ENCODE assay signal across 12 cellular contexts in genomic region chr17:74739227-74739831, GRCh38. TPM values are rescaled to one million over a fixed set of nuclear protein-coding genes. Genes with fewer than 3 reads are reported as not detected.
A peak's percentile ranks its signal among the peaks of the same experiment; 100 is the strongest.
DNase-seq lines count a peak whose midpoint lies in the region; TF ChIP-seq lines count a peak whose summit lies in the region.
"Had no signal": no experiment of that assay in that cellular context is flagged by ENCODE, and none has a peak within 500 bp of the region (broad histone marks: within the 10 kb centered on the region; RNA-seq: fewer than 3 reads in every experiment).

No MANE protein-coding gene starts in this region.

- CTCF ChIA-PET in MCF 10A (lab: Yijun Ruan, JAX): interaction anchor here (0.7 to 1.2 kb wide), 3 partner anchors 82 to 122 kb away, joined by 3 read pairs; no protein-coding TSS in a partner anchor

- H3K9me3 ChIP-seq in spleen: no peaks in the 10 kb centered on the region
- H3K9me3 ChIP-seq: uterus had no signal

- POLR2A ChIA-PET in MCF 10A (lab: Yijun Ruan, JAX): no interaction called here

- no peaks in the 10 kb centered on the region for H3K27me3 Mint-ChIP-seq in activated naive CD8-positive, alpha-beta T cell treated with anti-CD3 and anti-CD28 coated beads for 36 hours
- H3K27me3 Mint-ChIP-seq in MCF 10A (ENCODE audit: insufficient read depth, unreplicated experiment): peaks cover 24% of the 10 kb centered on the region

- H3K36me3 Mint-ChIP-seq in activated naive CD8-positive, alpha-beta T cell treated with anti-CD3 and anti-CD28 coated beads for 36 hours: no peaks in the 10 kb centered on the region
- H3K36me3 Mint-ChIP-seq in MCF 10A (ENCODE audit: insufficient read depth, unreplicated experiment): no peaks in the 10 kb centered on the region

- H3K9me3 Mint-ChIP-seq in activated naive CD8-positive, alpha-beta T cell treated with anti-CD3 and anti-CD28 coated beads for 36 hours: peaks cover 4% of the 10 kb centered on the region
- H3K9me3 Mint-ChIP-seq in MCF 10A (ENCODE audit: unreplicated experiment): no peaks in the 10 kb centered on the region

- H3K4me3 Mint-ChIP-seq in activated naive CD8-positive, alpha-beta T cell treated with anti-CD3 and anti-CD28 coated beads for 36 hours: peak overlapping the region; percentile 2
- no peak overlapping the region for H3K4me3 Mint-ChIP-seq in MCF 10A (ENCODE audit: unreplicated experiment)

- TF ChIP-seq CTCF in NB4 (IDR thresholded peaks at IDR 0.05; ENCODE audit: low read depth, low read length) (no peak), spleen (IDR thresholded peaks at IDR 0.05 in 8 of 11, conservative IDR thresholded peaks at IDR 0.05 in 3 of 11) (no peak), MCF 10A (IDR thresholded peaks at IDR 0.05; ENCODE audit: unreplicated experiment) (no peak)

- TF ChIP-seq POLR2A in NB4 (IDR thresholded peaks at IDR 0.05; ENCODE audit: extremely low read depth, insufficient read length): no peak
- TF ChIP-seq POLR2A in spleen (IDR thresholded peaks at IDR 0.05): no peak

- H3K27ac ChIP-seq in spleen: peak overlapping the region in 7 of 8 donors; percentile 75 to 94 (median 87)
- H3K27ac ChIP-seq: RWPE1, uterus had no signal

- H3K4me3 ChIP-seq in NB4 (ENCODE audit: low read depth, low read length): peak overlapping the region; percentile 78
- H3K4me3 ChIP-seq in spleen: peak overlapping the region in 2 of 8 donors; percentile 62 to 86
- H3K4me3 ChIP-seq: uterus had no signal

- peaks cover 63% of the 10 kb centered on the region for H3K4me1 Mint-ChIP-seq in activated naive CD8-positive, alpha-beta T cell treated with anti-CD3 and anti-CD28 coated beads for 36 hours
- H3K4me1 Mint-ChIP-seq in MCF 10A (ENCODE audit: insufficient read depth, unreplicated experiment): no peaks in the 10 kb centered on the region

- peak; percentile 73 for DNase-seq in activated effector memory CD4-positive, alpha-beta T cell treated with anti-CD3 and anti-CD28 coated beads, Interleukin-2, amount 50 U/mL, for 16 hours
- no peak for DNase-seq in activated effector memory CD4-positive, alpha-beta T cell treated with Interleukin-2 at 50 U/mL for 16 hours
- DNase-seq in NB4 (ENCODE audit: low read depth): peak; percentile 64
- DNase-seq in activated naive CD8-positive, alpha-beta T cell treated with anti-CD3 and anti-CD28 coated beads for 36 hours: no peak
- DNase-seq in spleen: peak; percentile 83
- no peak for DNase-seq in cerebellum (ENCODE audit: low spot score)
- DNase-seq in MCF 10A (ENCODE audit: unreplicated experiment): no peak
- DNase-seq in stimulated activated CD4-positive, alpha-beta T cell treated with anti-CD3 and anti-CD28 coated beads, Interleukin-2, amount 100 ng/mL, for 24 hours: no peak
- DNase-seq: NCI-H1436, NCI-H510A treated with DMSO at 0.1 percent for 48 hours, uterus had no signal

- BruUV-seq in MCF 10A (replicated peaks; lab: Mats Ljungman, UMichigan): no TSS peak

- H3K27ac Mint-ChIP-seq in activated naive CD8-positive, alpha-beta T cell treated with anti-CD3 and anti-CD28 coated beads for 36 hours: peak overlapping the region; percentile 16
- no peak overlapping the region for H3K27ac Mint-ChIP-seq in MCF 10A (ENCODE audit: low read depth, unreplicated experiment)

- peaks cover 43 to 93% (median 88%) of the 10 kb centered on the region in 6 donors for H3K4me1 ChIP-seq in spleen

- intact Hi-C loops in spleen (cut with DNase I; ENCODE audit: low total_unique reads): no loop called here
- intact Hi-C loops in MCF 10A (cut with micrococcal nuclease): no loop called here

- H3K36me3 ChIP-seq in spleen: no peaks in the 10 kb centered on the region
- H3K36me3 ChIP-seq: uterus had no signal

- 50 to 66% (median 57%) methylated on average over 12 of the region's 12 CpGs for WGBS in spleen, 5 donors

- peaks cover 0 to 39% (median 0%) of the 10 kb centered on the region in 7 donors for H3K27me3 ChIP-seq in spleen (replicated peaks in 1 of 7)

RNA-seq across cellular contexts. Expression of gene RAB37, which starts 2.3 kb away (rescaled TPM):
- total RNA-seq in activated naive CD8-positive, alpha-beta T cell treated with anti-CD3 and anti-CD28 coated beads for 36 hours: 1 to 10 TPM; 1.8 TPM
- 10 to 100 TPM; 17.4 to 29.2 (median 24.3) TPM for total RNA-seq in spleen
- polyA plus RNA-seq in spleen: 10 to 100 TPM; 16.6 to 37.6 (median 19.8) TPM
- total RNA-seq in cerebellum: 0.82 TPM
- not detected in 2 replicates for total RNA-seq in MCF 10A (2022)

RNA-seq across cellular contexts. Expression of gene NHERF1, which starts 9.1 kb away (rescaled TPM):
- total RNA-seq in activated naive CD8-positive, alpha-beta T cell treated with anti-CD3 and anti-CD28 coated beads for 36 hours: 100 to 1,000 TPM; 124 to 127 TPM
- 10 to 100 TPM; 41.9 to 85.6 (median 53.9) TPM for total RNA-seq in spleen
- polyA plus RNA-seq in spleen: 10 to 100 TPM; 28.7 to 51.8 (median 37.2) TPM
- 10.3 TPM for total RNA-seq in cerebellum
- total RNA-seq in MCF 10A (2022): 23.9 and 25.3 TPM in 2 replicates

RNA-seq across cellular contexts. Expression of gene CD300LF, which starts 26.6 kb away (rescaled TPM):
- not detected for total RNA-seq in activated naive CD8-positive, alpha-beta T cell treated with anti-CD3 and anti-CD28 coated beads for 36 hours
- 10 to 100 TPM; 29.5 to 45.8 (median 33.0) TPM for total RNA-seq in spleen
- 10 to 100 TPM; 13.1 to 30.6 (median 23.9) TPM for polyA plus RNA-seq in spleen
- total RNA-seq in cerebellum: 0.27 TPM
- total RNA-seq in MCF 10A (2022): not detected in 2 replicates

RNA-seq across cellular contexts. Expression of gene NAT9, which starts 36.8 kb away (rescaled TPM):
- total RNA-seq in activated naive CD8-positive, alpha-beta T cell treated with anti-CD3 and anti-CD28 coated beads for 36 hours: 10 to 100 TPM; 39.9 to 41.6 TPM
- 10 to 100 TPM; 25.6 to 48.4 (median 41.5) TPM for total RNA-seq in spleen
- polyA plus RNA-seq in spleen: 10 to 100 TPM; 30.4 to 37.4 (median 33.2) TPM
- total RNA-seq in cerebellum: 22.0 TPM
- 58.1 and 64.8 TPM in 2 replicates for total RNA-seq in MCF 10A (2022)

Comparison
In these comparisons a context has a peak if more than half of its experiments do, and no peak if none do; other contexts are left out.
1. DNase-seq: peak in activated effector memory CD4-positive, alpha-beta T cell treated with anti-CD3 and anti-CD28 coated beads, Interleukin-2, amount 50 U/mL, for 16 hours (single experiment), NB4 (single experiment) and spleen (single experiment); none in activated effector memory CD4-positive, alpha-beta T cell treated with Interleukin-2 at 50 U/mL for 16 hours (single experiment), activated naive CD8-positive, alpha-beta T cell treated with anti-CD3 and anti-CD28 coated beads for 36 hours (single experiment), cerebellum (single experiment), MCF 10A (single experiment) and stimulated activated CD4-positive, alpha-beta T cell treated with anti-CD3 and anti-CD28 coated beads, Interleukin-2, amount 100 ng/mL, for 24 hours (0 of 2).
2. RNA of gene RAB37, which starts 2.3 kb away (total RNA-seq): 17.4 to 29.2 TPM in spleen; 1.8 TPM in activated naive CD8-positive, alpha-beta T cell treated with anti-CD3 and anti-CD28 coated beads for 36 hours, 0.82 TPM in cerebellum (single experiment) and not detected in MCF 10A; every median in the first group is over 4 times any median in the second.
3. RNA of gene CD300LF, which starts 26.6 kb away (total RNA-seq): 29.5 to 45.8 TPM in spleen; 0.27 TPM in cerebellum (single experiment), not detected in activated naive CD8-positive, alpha-beta T cell treated with anti-CD3 and anti-CD28 coated beads for 36 hours and not detected in MCF 10A; every median in the first group is over 10 times any median in the second.